ENCODE assay signal across 28 cellular contexts in the genomic region with DNA sequence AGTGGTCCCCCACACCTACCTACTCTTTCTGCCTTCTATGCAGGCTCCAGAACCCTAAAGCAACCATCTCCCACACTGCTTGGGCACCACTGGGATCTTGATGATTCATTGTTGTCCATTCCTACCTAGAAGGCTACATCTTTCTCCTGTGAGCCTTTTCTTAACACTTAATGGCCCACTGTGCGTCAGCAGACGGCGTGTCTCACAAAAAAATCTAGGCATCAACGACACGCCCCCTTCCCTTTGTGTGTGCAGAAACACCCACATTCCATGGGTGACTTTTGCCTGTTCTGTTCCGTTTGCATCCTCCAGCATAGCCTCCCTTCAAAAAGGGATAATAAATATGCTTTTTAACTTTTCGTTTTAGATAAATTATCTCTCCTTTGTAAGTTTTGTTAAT.
"Had no signal": no experiment of that assay in that cellular context is flagged by ENCODE, and none has a peak within 500 bp of the region (broad histone marks: within the 10 kb centered on the region; RNA-seq: fewer than 3 reads in every experiment).

No MANE protein-coding gene starts in this region.

- ATAC-seq: heart right ventricle; left cardiac atrium; left lobe of liver; lower lobe of right lung; natural killer cell; pancreas; right cardiac atrium; stimulated activated effector memory CD8-positive, alpha-beta T cell treated with anti-CD3 and anti-CD28 coated beads, Interleukin-12 subunit alpha, Interleukin-12 subunit beta, amount 100 ng/mL, for 72 hours had no signal

- H3K4me3 ChIP-seq: heart right ventricle, hepatocyte, lower lobe of right lung, pancreas, prostate gland, sigmoid colon, spleen, tibial nerve, upper lobe of left lung, vagina had no signal

- H3K4me1 ChIP-seq: prostate gland, sigmoid colon, tibial nerve, vagina had no signal

- H2AFZ ChIP-seq: hepatocyte had no signal

- H3K36me3 ChIP-seq: heart right ventricle, lower lobe of right lung, pancreas, prostate gland, sigmoid colon, spleen, tibial nerve, upper lobe of left lung, vagina had no signal

- H3K27me3 ChIP-seq: hepatocyte, pancreas, sigmoid colon, tibial nerve, upper lobe of left lung, vagina had no signal

- H3K4me3 Mint-ChIP-seq: mesothelial cell of epicardium; naive B cell; natural killer cell; nephron progenitor cell; stimulated activated effector memory CD8-positive, alpha-beta T cell treated with anti-CD3 and anti-CD28 coated beads, Interleukin-12 subunit alpha, Interleukin-12 subunit beta, amount 100 ng/mL, for 72 hours; stimulated activated naive CD8-positive, alpha-beta T cell treated with anti-CD3 and anti-CD28 coated beads, Interleukin-15, Interleukin-2, amounts not matched to agents 100 ng/mL and 50 ng/mL, for 24 hours had no signal

- DNase-seq: heart right ventricle; islet precursor cell; kidney glomerular epithelial cell; left cardiac atrium; lower lobe of right lung; mammary epithelial cell; mesenchymal stem cell; naive B cell; natural killer cell; nephron progenitor cell; pancreas; posterior cingulate gyrus; retina; right cardiac atrium; sigmoid colon; small intestine; spleen; stimulated activated CD4-positive, alpha-beta T cell treated with anti-CD3 and anti-CD28 coated beads, Interleukin-4, amount 100 ng/mL, for 24 hours; stimulated activated naive CD4-positive, alpha-beta T cell; upper lobe of left lung had no signal

- H3K9me3 Mint-ChIP-seq: natural killer cell; stimulated activated effector memory CD8-positive, alpha-beta T cell treated with anti-CD3 and anti-CD28 coated beads, Interleukin-12 subunit alpha, Interleukin-12 subunit beta, amount 100 ng/mL, for 72 hours; stimulated activated naive CD8-positive, alpha-beta T cell treated with anti-CD3 and anti-CD28 coated beads, Interleukin-15, Interleukin-2, amounts not matched to agents 100 ng/mL and 50 ng/mL, for 24 hours had no signal

- H3K36me3 Mint-ChIP-seq: mesothelial cell of epicardium; natural killer cell; stimulated activated effector memory CD8-positive, alpha-beta T cell treated with anti-CD3 and anti-CD28 coated beads, Interleukin-12 subunit alpha, Interleukin-12 subunit beta, amount 100 ng/mL, for 72 hours had no signal

- H3K79me2 ChIP-seq: hepatocyte had no signal

- H3K9me3 ChIP-seq: lower lobe of right lung, pancreas, prostate gland, sigmoid colon, upper lobe of left lung, vagina had no signal

- H3K4me1 Mint-ChIP-seq: mesothelial cell of epicardium, natural killer cell had no signal

- H3K27ac ChIP-seq: heart right ventricle, hepatocyte, lower lobe of right lung, pancreas, prostate gland, sigmoid colon, spleen, tibial nerve, upper lobe of left lung, vagina had no signal

- H3K4me2 ChIP-seq: hepatocyte had no signal

- H3K27ac Mint-ChIP-seq: mesothelial cell of epicardium; naive B cell; natural killer cell; nephron progenitor cell; stimulated activated effector memory CD8-positive, alpha-beta T cell treated with anti-CD3 and anti-CD28 coated beads, Interleukin-12 subunit alpha, Interleukin-12 subunit beta, amount 100 ng/mL, for 72 hours; stimulated activated naive CD8-positive, alpha-beta T cell treated with anti-CD3 and anti-CD28 coated beads, Interleukin-15, Interleukin-2, amounts not matched to agents 100 ng/mL and 50 ng/mL, for 24 hours had no signal
